Comparison of ENCODE assay signal across 1 cellular context in the genomic region with DNA sequence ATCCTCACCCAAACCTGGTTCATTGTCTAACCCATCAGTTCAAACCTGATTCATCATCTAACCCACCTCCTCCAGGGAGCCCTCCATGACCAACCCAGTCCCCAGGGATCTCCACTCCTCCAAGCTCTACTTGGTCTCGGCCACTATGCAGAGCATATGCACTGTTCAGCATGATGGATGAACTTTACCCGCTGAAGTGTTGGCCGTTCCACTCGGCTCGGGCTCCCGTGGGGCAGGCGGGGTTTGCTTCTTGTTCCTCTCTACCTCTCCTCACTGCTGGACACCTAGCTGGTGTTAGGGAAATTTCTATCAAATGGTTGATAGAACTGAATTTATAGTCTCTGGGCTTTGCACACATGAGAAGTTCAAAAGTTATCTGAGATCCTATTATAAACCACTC.
TF ChIP-seq lines count a peak whose summit lies in the region.

No MANE protein-coding gene starts in this region.

TF ChIP-seq in HepG2, 621 proteins besides CTCF, POLR2A, EP300 and RAD21 (continued from another document):
- TF ChIP-seq, protein P1, sequence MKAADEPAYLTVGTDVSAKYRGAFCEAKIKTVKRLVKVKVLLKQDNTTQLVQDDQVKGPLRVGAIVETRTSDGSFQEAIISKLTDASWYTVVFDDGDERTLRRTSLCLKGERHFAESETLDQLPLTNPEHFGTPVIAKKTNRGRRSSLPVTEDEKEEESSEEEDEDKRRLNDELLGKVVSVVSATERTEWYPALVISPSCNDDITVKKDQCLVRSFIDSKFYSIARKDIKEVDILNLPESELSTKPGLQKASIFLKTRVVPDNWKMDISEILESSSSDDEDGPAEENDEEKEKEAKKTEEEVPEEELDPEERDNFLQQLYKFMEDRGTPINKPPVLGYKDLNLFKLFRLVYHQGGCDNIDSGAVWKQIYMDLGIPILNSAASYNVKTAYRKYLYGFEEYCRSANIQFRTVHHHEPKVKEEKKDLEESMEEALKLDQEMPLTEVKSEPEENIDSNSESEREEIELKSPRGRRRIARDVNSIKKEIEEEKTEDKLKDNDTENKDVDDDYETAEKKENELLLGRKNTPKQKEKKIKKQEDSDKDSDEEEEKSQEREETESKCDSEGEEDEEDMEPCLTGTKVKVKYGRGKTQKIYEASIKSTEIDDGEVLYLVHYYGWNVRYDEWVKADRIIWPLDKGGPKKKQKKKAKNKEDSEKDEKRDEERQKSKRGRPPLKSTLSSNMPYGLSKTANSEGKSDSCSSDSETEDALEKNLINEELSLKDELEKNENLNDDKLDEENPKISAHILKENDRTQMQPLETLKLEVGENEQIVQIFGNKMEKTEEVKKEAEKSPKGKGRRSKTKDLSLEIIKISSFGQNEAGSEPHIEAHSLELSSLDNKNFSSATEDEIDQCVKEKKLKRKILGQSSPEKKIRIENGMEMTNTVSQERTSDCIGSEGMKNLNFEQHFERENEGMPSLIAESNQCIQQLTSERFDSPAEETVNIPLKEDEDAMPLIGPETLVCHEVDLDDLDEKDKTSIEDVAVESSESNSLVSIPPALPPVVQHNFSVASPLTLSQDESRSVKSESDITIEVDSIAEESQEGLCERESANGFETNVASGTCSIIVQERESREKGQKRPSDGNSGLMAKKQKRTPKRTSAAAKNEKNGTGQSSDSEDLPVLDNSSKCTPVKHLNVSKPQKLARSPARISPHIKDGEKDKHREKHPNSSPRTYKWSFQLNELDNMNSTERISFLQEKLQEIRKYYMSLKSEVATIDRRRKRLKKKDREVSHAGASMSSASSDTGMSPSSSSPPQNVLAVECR (CRISPR knock-in tag; IDR thresholded peaks at IDR 0.05; ENCODE audit: borderline replicate concordance): no peak
- TF ChIP-seq, protein P2, sequence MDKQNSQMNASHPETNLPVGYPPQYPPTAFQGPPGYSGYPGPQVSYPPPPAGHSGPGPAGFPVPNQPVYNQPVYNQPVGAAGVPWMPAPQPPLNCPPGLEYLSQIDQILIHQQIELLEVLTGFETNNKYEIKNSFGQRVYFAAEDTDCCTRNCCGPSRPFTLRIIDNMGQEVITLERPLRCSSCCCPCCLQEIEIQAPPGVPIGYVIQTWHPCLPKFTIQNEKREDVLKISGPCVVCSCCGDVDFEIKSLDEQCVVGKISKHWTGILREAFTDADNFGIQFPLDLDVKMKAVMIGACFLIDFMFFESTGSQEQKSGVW (CRISPR knock-in tag; IDR thresholded peaks at IDR 0.05; ENCODE audit: borderline replicate concordance): no peak
- no peak for TF ChIP-seq SP4 (CRISPR knock-in tag; IDR thresholded peaks at IDR 0.05)
- TF ChIP-seq, protein P3, sequence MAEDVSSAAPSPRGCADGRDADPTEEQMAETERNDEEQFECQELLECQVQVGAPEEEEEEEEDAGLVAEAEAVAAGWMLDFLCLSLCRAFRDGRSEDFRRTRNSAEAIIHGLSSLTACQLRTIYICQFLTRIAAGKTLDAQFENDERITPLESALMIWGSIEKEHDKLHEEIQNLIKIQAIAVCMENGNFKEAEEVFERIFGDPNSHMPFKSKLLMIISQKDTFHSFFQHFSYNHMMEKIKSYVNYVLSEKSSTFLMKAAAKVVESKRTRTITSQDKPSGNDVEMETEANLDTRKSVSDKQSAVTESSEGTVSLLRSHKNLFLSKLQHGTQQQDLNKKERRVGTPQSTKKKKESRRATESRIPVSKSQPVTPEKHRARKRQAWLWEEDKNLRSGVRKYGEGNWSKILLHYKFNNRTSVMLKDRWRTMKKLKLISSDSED (CRISPR knock-in tag; IDR thresholded peaks at IDR 0.05): no peak
- no peak for TF ChIP-seq MBNL3 (CRISPR knock-in tag; conservative IDR thresholded peaks at IDR 0.05)
- TF ChIP-seq MIER2 (CRISPR knock-in tag; IDR thresholded peaks at IDR 0.05): no peak
